Comparison of ENCODE assay signal across 8 cellular contexts in the genomic region with DNA sequence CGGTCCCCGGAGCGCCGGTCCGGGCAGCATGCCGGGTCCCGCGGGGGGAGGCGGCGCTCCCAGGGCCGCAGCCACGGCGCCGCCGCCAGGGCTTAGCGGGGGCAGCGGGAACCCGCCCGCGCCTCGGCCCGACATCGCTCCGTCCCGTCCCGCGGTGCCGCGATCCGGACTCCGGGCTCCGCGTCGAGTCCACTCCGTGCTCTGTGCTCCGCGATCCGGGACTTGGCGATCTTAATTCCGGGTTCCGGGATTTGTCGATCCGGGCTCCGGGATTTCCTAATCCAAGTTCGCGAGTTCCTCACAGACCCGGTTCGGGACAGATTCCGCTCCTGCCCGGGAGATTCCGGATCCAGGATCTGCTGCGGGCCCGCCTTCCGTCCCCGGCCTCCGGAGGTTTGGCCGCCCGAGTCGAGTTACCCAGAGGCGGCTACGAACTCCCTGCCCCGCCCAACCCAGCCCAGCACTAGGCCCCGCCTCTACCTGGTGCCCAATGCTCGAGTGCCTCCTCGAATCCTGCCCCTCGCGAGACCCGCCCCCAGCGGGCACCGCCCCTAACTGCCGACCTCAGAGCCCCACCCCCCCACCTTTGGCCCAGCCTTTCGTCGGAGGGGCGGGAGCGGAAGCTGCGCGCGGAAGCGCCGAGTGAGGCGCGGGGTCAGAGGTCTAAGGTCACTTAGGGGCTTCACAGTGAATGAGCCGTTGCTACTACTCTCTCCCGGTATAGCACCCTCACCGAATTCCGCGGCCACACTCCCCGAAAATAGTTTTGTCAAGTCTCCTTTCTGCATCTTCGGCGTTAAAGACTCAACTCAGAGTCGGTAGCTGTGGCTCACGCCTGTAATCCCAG. TPM values are rescaled to one million over a fixed set of nuclear protein-coding genes. Genes with fewer than 3 reads are reported as not detected.
A peak's percentile ranks its signal among the peaks of the same experiment; 100 is the strongest.
DNase-seq lines count a peak whose midpoint lies in the region; ATAC-seq, FAIRE-seq and TF ChIP-seq lines count a peak whose summit lies in the region.

TSS of gene SMARCD2 (minus strand) at position 146 of the 847 bp plus-strand sequence. CDS start at position 135, 11 bp downstream.

- H3K4me2 ChIP-seq in mammary epithelial cell (ENCODE audit: insufficient read depth, low read depth, low read length) = peak within 1 kb of the TSS; percentile 98

- H3K4me1 ChIP-seq in ACC112 (ENCODE audit: control insufficient read depth, insufficient read depth, low read length, unreplicated experiment) (peaks cover 46% of the 10 kb centered on the region), mammary epithelial cell (ENCODE audit: insufficient read depth, low read length) (peaks cover 35% of the 10 kb centered on the region), iPS-20b (ENCODE audit: insufficient read depth, low read length) (peaks cover 25% of the 10 kb centered on the region), small intestine (ENCODE audit: control insufficient read depth in 2 of 2, insufficient read depth in 1 of 2, low read depth in 1 of 2, low read length in 1 of 2) (peaks cover 9 to 17% of the 10 kb centered on the region in 2 donors)

- H3K9me3 ChIP-seq in WERI-Rb-1 (ENCODE audit: severe bottlenecking) = no peaks in the 10 kb centered on the region
- H3K9me3 ChIP-seq in mammary epithelial cell (replicated peaks; ENCODE audit: insufficient read depth, low read length) = no peaks in the 10 kb centered on the region
- H3K9me3 ChIP-seq in iPS-20b (ENCODE audit: insufficient read depth, low read depth, low read length) = no peaks in the 10 kb centered on the region
- no peaks in the 10 kb centered on the region for H3K9me3 ChIP-seq in small intestine (ENCODE audit: control insufficient read depth, low read depth)

- WGBS in mammary epithelial cell (ENCODE audit: low coverage, missing lambda C conversion rate) = 2% methylated on average over 9 of the region's 92 CpGs
- 0% methylated on average over 61 to 92 of the region's 92 CpGs for WGBS in small intestine, 3 donors

- H3K4me3 ChIP-seq in ACC112 (ENCODE audit: low read depth, low read length) (peak within 1 kb of the TSS; percentile 85), WERI-Rb-1 (ENCODE audit: low read depth, low read length) (peak within 1 kb of the TSS; percentile 85), mammary epithelial cell (replicated peaks in 1 of 3; ENCODE audit: insufficient read depth in 1 of 3, low read depth in 2 of 3, low read length in 3 of 3) (peak within 1 kb of the TSS; percentile 70 to 98 (median 90)), iPS-20b (ENCODE audit: low read length) (peak within 1 kb of the TSS; percentile 96), small intestine (ENCODE audit: low read depth in 1 of 2, low read length in 2 of 2) (peak within 1 kb of the TSS; percentile 74 to 99)

- no peaks in the 10 kb centered on the region for H4K20me1 ChIP-seq in mammary epithelial cell (ENCODE audit: insufficient read depth, low read length)

- CTCF ChIA-PET in mammary epithelial cell (lab: Charles Lee; ENCODE audit: low non-redundant PET) = interaction anchor here (0.7 kb wide), 1 partner anchor 8 kb away, joined by 11 read pairs; no protein-coding TSS in a partner anchor

- FAIRE-seq in small intestine (lab: Jason Lieb, UNC) = no peak

- intact Hi-C loops in mammary epithelial cell (cut with micrococcal nuclease) = loop anchor here (1.0 to 5.0 kb wide), 5 partner anchors 16 to 290 kb away; partner anchors contain the start of genes CCDC47, DCAF7, FTSJ3 and PSMC5

- H3K27me3 ChIP-seq in ACC112 (ENCODE audit: insufficient read depth, low read length) = no peaks in the 10 kb centered on the region
- H3K27me3 ChIP-seq in WERI-Rb-1 (ENCODE audit: insufficient read depth, low read depth, severe bottlenecking) = no peaks in the 10 kb centered on the region
- no peaks in the 10 kb centered on the region for H3K27me3 ChIP-seq in mammary epithelial cell (ENCODE audit: insufficient read depth, low read length)
- peaks cover 27% of the 10 kb centered on the region for H3K27me3 ChIP-seq in iPS-20b (ENCODE audit: insufficient read depth, low read length)
- no peaks in the 10 kb centered on the region for H3K27me3 ChIP-seq in small intestine (ENCODE audit: control insufficient read depth in 2 of 2, insufficient read depth in 2 of 2, low read length in 2 of 2)

- H3K9ac ChIP-seq in mammary epithelial cell (ENCODE audit: insufficient read depth, low read length) = peak within 1 kb of the TSS; percentile 72
- peak within 1 kb of the TSS; percentile 90 for H3K9ac ChIP-seq in iPS-20b (ENCODE audit: low read depth, low read length)

- peak within 1 kb of the TSS; percentile 77 for H3K27ac ChIP-seq in ACC112 (ENCODE audit: low read depth, low read length)
- peak within 1 kb of the TSS; percentile 93 for H3K27ac ChIP-seq in WERI-Rb-1
- H3K27ac ChIP-seq in mammary epithelial cell (ENCODE audit: insufficient read depth, low read depth, low read length) = peak within 1 kb of the TSS; percentile 52
- no peak within 1 kb of the TSS for H3K27ac ChIP-seq in iPS-20b (ENCODE audit: low read length)
- H3K27ac ChIP-seq in small intestine (ENCODE audit: low read depth in 1 of 2, low read length in 1 of 2) = peak within 1 kb of the TSS; percentile 93 to 96

- H2AFZ ChIP-seq in ACC112 (ENCODE audit: low read length, unreplicated experiment) (peak within 1 kb of the TSS; percentile 57), mammary epithelial cell (ENCODE audit: low read depth, low read length) (peak within 1 kb of the TSS; percentile 88)

- in situ Hi-C loops in mammary epithelial cell (cut with MboI; ENCODE audit: low sequenced_read_pairs in 2 of 2) = no loop called here

- dilution Hi-C loops in mammary epithelial cell (cut with HindIII; ENCODE audit: low sequenced_read_pairs) = no loop called here

- H3K36me3 ChIP-seq in ACC112 (ENCODE audit: insufficient read depth, low read length) (no peaks in the 10 kb centered on the region), WERI-Rb-1 (peaks cover 17% of the 10 kb centered on the region), mammary epithelial cell (ENCODE audit: insufficient read depth, low read length) (no peaks in the 10 kb centered on the region), iPS-20b (ENCODE audit: insufficient read depth, low read depth, low read length) (no peaks in the 10 kb centered on the region), small intestine (ENCODE audit: control insufficient read depth in 2 of 2, insufficient read depth in 2 of 2, low read length in 2 of 2) (no peaks in the 10 kb centered on the region)

- peak; percentile 97 for DNase-seq in NCI-H2196 treated with DMSO at 0.1 percent for 48 hours (lab: John Stamatoyannopoulos, UW; ENCODE audit: unreplicated experiment)
- peak; percentile 99 for DNase-seq in WERI-Rb-1
- DNase-seq in mammary epithelial cell = peak; percentile 99
- peak; percentile 99 for DNase-seq in small intestine

- BruUV-seq in mammary epithelial cell (replicated peaks; lab: Mats Ljungman, UMichigan) = TSS peak; percentile 33

- no peak for TF ChIP-seq CTCF in WERI-Rb-1 (IDR thresholded peaks at IDR 0.05; ENCODE audit: low read depth, low read length)
- no peak for TF ChIP-seq CTCF in mammary epithelial cell (conservative IDR thresholded peaks at IDR 0.05 in 1 of 2, IDR thresholded peaks at IDR 0.05 in 1 of 2; ENCODE audit: extremely low read depth in 1 of 2, insufficient read depth in 1 of 2, low read depth in 1 of 2, low read length in 2 of 2)

- ATAC-seq in GM18873 (IDR thresholded peaks at IDR 0.05; ENCODE audit: low FRiP score, unreplicated experiment) (peak; percentile 75), HG03139 (IDR thresholded peaks at IDR 0.05; ENCODE audit: unreplicated experiment) (peak; percentile 73)

- H3K79me2 ChIP-seq in ACC112 (ENCODE audit: control insufficient read depth, insufficient read depth, low read length, unreplicated experiment) (peaks cover 37% of the 10 kb centered on the region), mammary epithelial cell (ENCODE audit: insufficient read depth, low read length) (peaks cover 47% of the 10 kb centered on the region)

RNA-seq across cellular contexts. Expression of gene SMARCD2, which starts in this region (rescaled TPM):
- 10 to 100 TPM; 66.1 to 75.3 TPM for total RNA-seq in mammary epithelial cell
- polyA plus RNA-seq in mammary epithelial cell (77.9 TPM), small intestine (10 to 100 TPM; 44.0 to 95.3 (median 54.3) TPM)
- polyA minus RNA-seq in mammary epithelial cell = 102 TPM
